In the genomic region with DNA sequence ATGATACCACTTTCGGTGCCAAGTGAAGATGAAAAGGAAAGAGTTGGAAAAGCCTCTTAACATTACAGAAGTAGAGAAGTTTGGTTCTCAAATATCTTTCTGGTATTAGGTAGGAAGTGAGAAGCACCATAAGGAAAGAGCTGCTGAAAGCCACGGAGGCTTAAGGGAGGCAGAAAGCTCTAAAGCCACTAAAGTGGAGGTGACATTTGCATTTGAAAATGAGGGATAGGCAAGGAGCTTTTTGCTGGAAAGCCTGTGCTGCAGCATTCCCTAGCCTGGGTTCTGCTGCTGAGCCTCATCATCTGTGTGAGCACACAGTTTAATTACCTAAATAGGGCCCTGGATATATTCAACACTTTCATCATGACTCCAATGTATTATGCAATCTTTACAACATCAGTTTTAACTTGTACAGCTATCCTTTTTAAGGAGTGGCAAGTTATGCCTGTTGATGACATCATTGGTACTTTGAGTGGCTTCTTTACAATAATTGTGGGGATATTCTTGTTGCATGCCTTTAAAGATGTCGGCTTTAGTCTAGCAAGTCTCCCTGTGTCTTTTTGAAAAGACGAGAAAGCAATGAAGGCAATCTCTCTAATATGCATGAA, we compare ENCODE assay signal across 21 cellular contexts.
"Had no signal": no experiment of that assay in that cellular context is flagged by ENCODE, and none has a peak within 500 bp of the region (broad histone marks: within the 10 kb centered on the region; RNA-seq: fewer than 3 reads in every experiment).

No MANE protein-coding gene starts in this region.

- H3K36me3 Mint-ChIP-seq: brain; naive thymus-derived CD4-positive, alpha-beta T cell had no signal

- H3K4me3 Mint-ChIP-seq: activated B cell treated with CpG ODN at 0.5 μM for 24 hours; activated CD4-positive, alpha-beta memory T cell treated with anti-CD3 and anti-CD28 coated beads, Interleukin-2, amount 10 ng/mL, durations not matched to agents 7 days and 5 days; activated T-helper 17 cell treated with anti-CD3 and anti-CD28 coated beads, Interleukin-2, amount 50 U/mL, for 72 hours; brain; central memory CD8-positive, alpha-beta T cell; naive thymus-derived CD4-positive, alpha-beta T cell; T-helper 17 cell had no signal

- FAIRE-seq: endometrium had no signal

- H3K4me1 Mint-ChIP-seq: activated B cell treated with CpG ODN at 0.5 μM for 24 hours; activated CD4-positive, alpha-beta memory T cell treated with anti-CD3 and anti-CD28 coated beads, Interleukin-2, amount 10 ng/mL, durations not matched to agents 7 days and 5 days; activated T-helper 17 cell treated with anti-CD3 and anti-CD28 coated beads, Interleukin-2, amount 50 U/mL, for 72 hours; brain; naive thymus-derived CD4-positive, alpha-beta T cell; T-helper 17 cell had no signal

- ATAC-seq: activated T-helper 17 cell treated with anti-CD3 and anti-CD28 coated beads, Interleukin-2, amount 50 U/mL, for 72 hours; naive thymus-derived CD4-positive, alpha-beta T cell; psoas muscle; right cardiac atrium; stimulated activated naive CD8-positive, alpha-beta T cell treated with anti-CD3 and anti-CD28 coated beads, Interleukin-15, Interleukin-2, amounts not matched to agents 100 U/mL and 50 U/mL, for 24 hours; T-helper 17 cell had no signal

- H3K36me3 ChIP-seq: colonic mucosa, esophagus muscularis mucosa, ovary, tibial artery had no signal

- H3K4me3 ChIP-seq: colonic mucosa, esophagus muscularis mucosa, ovary, psoas muscle, skin epidermis, tibial artery had no signal

- H3K27me3 ChIP-seq: colonic mucosa, esophagus muscularis mucosa, ovary, tibial artery had no signal

- DNase-seq: activated B cell treated with CpG ODN at 0.5 μM for 24 hours; activated CD4-positive, alpha-beta memory T cell treated with anti-CD3 and anti-CD28 coated beads, Interleukin-2, amount 10 ng/mL, durations not matched to agents 7 days and 5 days; activated CD4-positive, alpha-beta T cell treated with anti-CD3 and anti-CD28 coated beads for 4 hours; activated naive CD4-positive, alpha-beta T cell; activated T-cell treated with anti-CD3 and anti-CD28 coated beads, Interleukin-2, amount 50 U/mL, for 1 hour; colonic mucosa; mesendoderm; naive thymus-derived CD4-positive, alpha-beta T cell; ovary; psoas muscle; right cardiac atrium; stimulated activated naive CD8-positive, alpha-beta T cell treated with anti-CD3 and anti-CD28 coated beads, Interleukin-15, Interleukin-2, amounts not matched to agents 100 U/mL and 50 U/mL, for 24 hours; substantia nigra; T-helper 17 cell; tibial artery had no signal

- H3K4me1 ChIP-seq: colonic mucosa, esophagus muscularis mucosa, psoas muscle, tibial artery had no signal

- H3K9me3 Mint-ChIP-seq: activated B cell treated with CpG ODN at 0.5 μM for 24 hours; activated CD4-positive, alpha-beta memory T cell treated with anti-CD3 and anti-CD28 coated beads, Interleukin-2, amount 10 ng/mL, durations not matched to agents 7 days and 5 days; activated T-helper 17 cell treated with anti-CD3 and anti-CD28 coated beads, Interleukin-2, amount 50 U/mL, for 72 hours; central memory CD8-positive, alpha-beta T cell had no signal

- H3K27ac Mint-ChIP-seq: activated B cell treated with CpG ODN at 0.5 μM for 24 hours; activated CD4-positive, alpha-beta memory T cell treated with anti-CD3 and anti-CD28 coated beads, Interleukin-2, amount 10 ng/mL, durations not matched to agents 7 days and 5 days; activated T-helper 17 cell treated with anti-CD3 and anti-CD28 coated beads, Interleukin-2, amount 50 U/mL, for 72 hours; brain; naive thymus-derived CD4-positive, alpha-beta T cell; T-helper 17 cell had no signal

- H3K9me3 ChIP-seq: colonic mucosa, esophagus muscularis mucosa, ovary, psoas muscle, tibial artery had no signal

- H3K27ac ChIP-seq: colonic mucosa, esophagus muscularis mucosa, ovary, psoas muscle, skin epidermis, tibial artery had no signal
